ENCODE assay signal across 22 cellular contexts in genomic region chr12:67909681-67910080, GRCh38.
DNase-seq lines count a peak whose midpoint lies in the region; ATAC-seq and TF ChIP-seq lines count a peak whose summit lies in the region.
"Had no signal": no experiment of that assay in that cellular context is flagged by ENCODE, and none has a peak within 500 bp of the region (broad histone marks: within the 10 kb centered on the region; RNA-seq: fewer than 3 reads in every experiment).

No MANE protein-coding gene starts in this region.

- no peaks in the 10 kb centered on the region for H3K27me3 ChIP-seq in HCT116 (ENCODE audit: insufficient read depth, low read length)
- H3K27me3 ChIP-seq in SJCRH30: no peaks in the 10 kb centered on the region
- H3K27me3 ChIP-seq in fibroblast of lung (ENCODE audit: control insufficient read depth, insufficient read depth, low read length): no peaks in the 10 kb centered on the region
- no peaks in the 10 kb centered on the region for H3K27me3 ChIP-seq in skeletal muscle satellite cell (ENCODE audit: control insufficient read depth, insufficient read depth, low read length)
- H3K27me3 ChIP-seq in body of pancreas: no peaks in the 10 kb centered on the region
- H3K27me3 ChIP-seq: BLaER1 treated with 17β-estradiol and CSF1 and Interleukin-3, amounts not matched to agents 10 nM and 100 nM; ovary; sigmoid colon had no signal

- H3K9me3 ChIP-seq in HCT116 (ENCODE audit: control insufficient read depth in 1 of 2, insufficient read depth in 1 of 2, low read depth in 1 of 2, low read length in 2 of 2) (no peaks in the 10 kb centered on the region; a peak in 1 of 4 replicates), SJCRH30 (replicated peaks) (0 out of 2 replicates have a peak, but pooled peaks cover 3% of the 10 kb centered on the region), fibroblast of lung (ENCODE audit: control insufficient read depth, insufficient read depth, low read depth, low read length) (no peaks in the 10 kb centered on the region), skeletal muscle satellite cell (replicated peaks; ENCODE audit: low read length) (no peaks in the 10 kb centered on the region), body of pancreas (no peaks in the 10 kb centered on the region)
- H3K9me3 ChIP-seq: lower lobe of right lung, ovary, sigmoid colon, transverse colon had no signal

- no peaks in the 10 kb centered on the region for H3K79me2 ChIP-seq in HCT116 (ENCODE audit: insufficient read depth, low read length)
- no peaks in the 10 kb centered on the region for H3K79me2 ChIP-seq in fibroblast of lung (ENCODE audit: control insufficient read depth, insufficient read depth, low read length)

- H3K36me3 ChIP-seq in HCT116 (ENCODE audit: control insufficient read depth in 1 of 2, insufficient read depth in 2 of 2, low read length in 2 of 2) (no peaks in the 10 kb centered on the region), SJCRH30 (no peaks in the 10 kb centered on the region), fibroblast of lung (ENCODE audit: control insufficient read depth, insufficient read depth, low read length) (no peaks in the 10 kb centered on the region), skeletal muscle satellite cell (ENCODE audit: insufficient read depth, low read length) (no peaks in the 10 kb centered on the region), body of pancreas (replicated peaks in 1 of 2; ENCODE audit: insufficient read depth in 1 of 2, low read depth in 2 of 2) (no peaks in the 10 kb centered on the region)
- H3K36me3 ChIP-seq: BLaER1 treated with 17β-estradiol and CSF1 and Interleukin-3, amounts not matched to agents 10 nM and 100 nM; lower lobe of right lung; ovary; sigmoid colon; transverse colon had no signal

- POLR2A ChIA-PET in HCT116 (lab: Charles Lee): no interaction called here

- 76% methylated on average over 2 of the region's 2 CpGs for WGBS in body of pancreas, 2 donors

- no peak for ATAC-seq in HCT116
- no peak for ATAC-seq in body of pancreas
- ATAC-seq in GM18505 (IDR thresholded peaks at IDR 0.05; ENCODE audit: unreplicated experiment): no peak
- ATAC-seq: activated naive CD8-positive, alpha-beta T cell treated with anti-CD3 and anti-CD28 coated beads, Interleukin-2, amount 50 U/mL, for 24 hours; lower lobe of right lung; stimulated activated naive CD8-positive, alpha-beta T cell treated with anti-CD3 and anti-CD28 coated beads, Interleukin-15, Interleukin-2, amounts not matched to agents 100 U/mL and 50 U/mL, for 24 hours had no signal

- no peaks in the 10 kb centered on the region for H3K9me2 ChIP-seq in HCT116 (ENCODE audit: insufficient read depth)

- TF ChIP-seq RAD21 in HCT116 (IDR thresholded peaks at IDR 0.05; ENCODE audit: low read depth): no peak

- intact Hi-C loops in HCT116 (cut with micrococcal nuclease): no loop called here
- intact Hi-C loops in body of pancreas (cut with DNase I): no loop called here

- DNase-seq in HCT116 (ENCODE audit: low read depth, low spot score): no peak
- DNase-seq in SJCRH30: no peak
- DNase-seq in fibroblast of lung (ENCODE audit: low read depth in 2 of 2): peak in 1 of 2 donors; percentile 69
- DNase-seq in body of pancreas: no peak
- DNase-seq in cerebellum (ENCODE audit: low spot score): no peak
- DNase-seq: activated CD4-positive, alpha-beta T cell treated with anti-CD3 and anti-CD28 coated beads for 4 hours; activated naive CD8-positive, alpha-beta T cell treated with anti-CD3 and anti-CD28 coated beads, Interleukin-2, amount 50 U/mL, for 24 hours; central memory CD4-positive, alpha-beta T cell; glutamatergic neuron; lower lobe of right lung; MM.1S; naive B cell; NCI-H1694; NCI-H2227 treated with DMSO at 0.1 percent for 48 hours; ovary; RPMI8226; sigmoid colon; stimulated activated naive CD8-positive, alpha-beta T cell treated with anti-CD3 and anti-CD28 coated beads, Interleukin-15, Interleukin-2, amounts not matched to agents 100 U/mL and 50 U/mL, for 24 hours; transverse colon had no signal

- peak overlapping the region; percentile 37 for H3K4me2 ChIP-seq in HCT116 (ENCODE audit: low read length)
- H3K4me2 ChIP-seq in fibroblast of lung (ENCODE audit: extremely low read depth, insufficient read depth, low read length): no peak overlapping the region
- peak overlapping the region; percentile 31 for H3K4me2 ChIP-seq in skeletal muscle satellite cell (ENCODE audit: low read length)
- H3K4me2 ChIP-seq: BLaER1 treated with 17β-estradiol and CSF1 and Interleukin-3, amounts not matched to agents 10 nM and 100 nM had no signal

- H3K9ac ChIP-seq in HCT116 (ENCODE audit: low read length) (no peak overlapping the region), fibroblast of lung (ENCODE audit: insufficient read depth, low read length) (no peak overlapping the region), skeletal muscle satellite cell (ENCODE audit: low read depth, low read length) (peak overlapping the region; percentile 75)
- H3K9ac ChIP-seq: BLaER1 treated with 17β-estradiol and CSF1 and Interleukin-3, amounts not matched to agents 10 nM and 100 nM had no signal

- H4K20me1 ChIP-seq in HCT116 (ENCODE audit: insufficient read depth) (no peaks in the 10 kb centered on the region), fibroblast of lung (ENCODE audit: control insufficient read depth, extremely low read depth, insufficient read depth, low read length) (no peaks in the 10 kb centered on the region)
- H4K20me1 ChIP-seq: BLaER1 treated with 17β-estradiol and CSF1 and Interleukin-3, amounts not matched to agents 10 nM and 100 nM had no signal

- H3K4me3 ChIP-seq in HCT116 (replicated peaks in 1 of 2; ENCODE audit: low read depth in 1 of 2, low read length in 2 of 2): no peak overlapping the region
- no peak overlapping the region for H3K4me3 ChIP-seq in SJCRH30
- H3K4me3 ChIP-seq in fibroblast of lung (replicated peaks in 1 of 4; ENCODE audit: control extremely low read depth in 1 of 4, insufficient read depth in 1 of 4, low read depth in 3 of 4, low read length in 4 of 4): no peak overlapping the region
- H3K4me3 ChIP-seq in skeletal muscle satellite cell (ENCODE audit: low read length): no peak overlapping the region
- H3K4me3 ChIP-seq in body of pancreas: no peak overlapping the region
- H3K4me3 ChIP-seq: BLaER1 treated with 17β-estradiol and CSF1 and Interleukin-3, amounts not matched to agents 10 nM and 100 nM; lower lobe of right lung; ovary; sigmoid colon; transverse colon had no signal

- H3K27ac ChIP-seq in HCT116 (ENCODE audit: low read depth, low read length): no peak overlapping the region
- H3K27ac ChIP-seq in SJCRH30: peak overlapping the region; percentile 80
- H3K27ac ChIP-seq in fibroblast of lung (ENCODE audit: insufficient read depth, low read length): peak overlapping the region; percentile 70
- H3K27ac ChIP-seq in body of pancreas: no peak overlapping the region
- H3K27ac ChIP-seq: BLaER1 treated with 17β-estradiol and CSF1 and Interleukin-3, amounts not matched to agents 10 nM and 100 nM; lower lobe of right lung; ovary; transverse colon had no signal

- no TSS peak for BruUV-seq in HCT116 (replicated peaks; lab: Mats Ljungman, UMichigan)

- H3K4me1 ChIP-seq in HCT116 (ENCODE audit: control insufficient read depth in 1 of 2, insufficient read depth in 2 of 2, low read length in 2 of 2) (peaks cover 0 to 26% of the 10 kb centered on the region in 2 experiments; a peak in 3 of 4 replicates), SJCRH30 (peaks cover 31% of the 10 kb centered on the region), fibroblast of lung (ENCODE audit: control insufficient read depth, extremely low read depth, insufficient read depth, low read length) (peaks cover 8% of the 10 kb centered on the region), skeletal muscle satellite cell (ENCODE audit: control insufficient read depth, insufficient read depth, low read length) (peaks cover 30% of the 10 kb centered on the region), body of pancreas (no peaks in the 10 kb centered on the region)
- H3K4me1 ChIP-seq: BLaER1 treated with 17β-estradiol and CSF1 and Interleukin-3, amounts not matched to agents 10 nM and 100 nM; lower lobe of right lung had no signal

- CTCF ChIA-PET in HCT116 (lab: Charles Lee): no interaction called here

- H2AFZ ChIP-seq in HCT116 (ENCODE audit: low read depth, low read length, poor library complexity, severe bottlenecking) (peak overlapping the region; percentile 59), fibroblast of lung (ENCODE audit: low read length) (no peak overlapping the region)

- RAD21 ChIA-PET in HCT116 (lab: Charles Lee; ENCODE audit: low non-redundant PET in 1 of 2, low total read pairs in 2 of 2, uncharacterized antibody in 2 of 2, unreplicated experiment in 2 of 2): no interaction called here

- TF ChIP-seq POLR2A in HCT116 (IDR thresholded peaks at IDR 0.05; ENCODE audit: borderline replicate concordance, extremely low read depth, insufficient read depth, insufficient read length) (no peak), body of pancreas (IDR thresholded peaks at IDR 0.05) (no peak), GM18505 (IDR thresholded peaks at IDR 0.05; ENCODE audit: borderline replicate concordance, extremely low read depth, insufficient read depth, insufficient read length) (no peak)

- TF ChIP-seq CTCF in HCT116 (IDR thresholded peaks at IDR 0.05 in 2 of 3, conservative IDR thresholded peaks at IDR 0.05 in 1 of 3; ENCODE audit: borderline replicate concordance in 1 of 3, insufficient read depth in 1 of 3, low read depth in 2 of 3, low read length in 2 of 3) (no peak), fibroblast of lung (conservative IDR thresholded peaks at IDR 0.05 in 1 of 2, IDR thresholded peaks at IDR 0.05 in 1 of 2; ENCODE audit: low read depth in 1 of 2, low read length in 2 of 2) (no peak), body of pancreas (IDR thresholded peaks at IDR 0.05) (no peak)

TF ChIP-seq in HCT116, 20 proteins besides CTCF, POLR2A, EP300 and RAD21 (continues in another document):
- TF ChIP-seq JUND (IDR thresholded peaks at IDR 0.05): no peak
- TF ChIP-seq CBX3 (IDR thresholded peaks at IDR 0.05; ENCODE audit: low read depth): no peak
- no peak for TF ChIP-seq FOSL1 (IDR thresholded peaks at IDR 0.05; ENCODE audit: low read depth)
- no peak for TF ChIP-seq POLR2AphosphoS5 (IDR thresholded peaks at IDR 0.05; ENCODE audit: low read depth, low read length)
- no peak for TF ChIP-seq ZNF274 (IDR thresholded peaks at IDR 0.05; ENCODE audit: low read depth, low read length)
- no peak for TF ChIP-seq EGR1 (IDR thresholded peaks at IDR 0.05; ENCODE audit: low read depth)
- no peak for TF ChIP-seq SRF (IDR thresholded peaks at IDR 0.05; ENCODE audit: low read depth)
- no peak for TF ChIP-seq SIN3A (IDR thresholded peaks at IDR 0.05; ENCODE audit: low read depth)

Comparison
In these comparisons a context has a peak if more than half of its experiments do, and no peak if none do; other contexts are left out.
1. H3K27ac ChIP-seq: peak in SJCRH30 (single experiment) and fibroblast of lung (single experiment); none in HCT116 (single experiment) and body of pancreas (0 of 4).